Comparison of ENCODE assay signal across 8 cellular contexts in genomic region chr16:89873822-89874689, GRCh38. TPM values are rescaled to one million over a fixed set of nuclear protein-coding genes. Genes with fewer than 3 reads are reported as not detected.
A peak's percentile ranks its signal among the peaks of the same experiment; 100 is the strongest.
DNase-seq lines count a peak whose midpoint lies in the region; ATAC-seq and TF ChIP-seq lines count a peak whose summit lies in the region.

No MANE protein-coding gene starts in this region.

- H3K27me3 ChIP-seq in ACC112 (ENCODE audit: insufficient read depth, low read length) (no peaks in the 10 kb centered on the region), spleen (replicated peaks in 1 of 7) (no peaks in the 10 kb centered on the region)

- H3K4me3 ChIP-seq in ACC112 (ENCODE audit: low read depth, low read length) (peak overlapping the region; percentile 91), spleen (peak overlapping the region; percentile 67 to 96 (median 74))

- H2AFZ ChIP-seq in ACC112 (ENCODE audit: low read length, unreplicated experiment) = no peak overlapping the region

- WGBS in spleen, 5 donors = 1 to 3% (median 3%) methylated on average over 61 to 76 of the region's 76 CpGs

- DNase-seq in NCI-H345 treated with DMSO at 0.1 percent for 48 hours (lab: John Stamatoyannopoulos, UW; ENCODE audit: unreplicated experiment) = peak; percentile 63
- peak; percentile 97 for DNase-seq in activated CD4-positive, CD25-positive, alpha-beta regulatory T cell treated with anti-CD3 and anti-CD28 coated beads, Interleukin-2, amount 50 U/mL, for 72 hours
- DNase-seq in central memory CD8-positive, alpha-beta T cell (ENCODE audit: low spot score in 2 of 2) = peak; percentile 90 to 95
- DNase-seq in islet precursor cell = peak; percentile 97
- DNase-seq in spleen = peak; percentile 98

- H3K27me3 Mint-ChIP-seq in central memory CD8-positive, alpha-beta T cell = no peaks in the 10 kb centered on the region

- intact Hi-C loops in spleen (cut with DNase I; ENCODE audit: low total_unique reads) = no loop called here

- ATAC-seq in GM18909 (IDR thresholded peaks at IDR 0.05; ENCODE audit: poor library complexity, unreplicated experiment) = peak; percentile 74
- ATAC-seq in HG03196 (IDR thresholded peaks at IDR 0.05; ENCODE audit: unreplicated experiment) = peak; percentile 63
- peak; percentile 85 for ATAC-seq in central memory CD8-positive, alpha-beta T cell (replicated peaks; ENCODE audit: extremely low read depth, poor library complexity, severe bottlenecking)

- peak in 1 of 11 experiments; percentile 8 for TF ChIP-seq CTCF in spleen (IDR thresholded peaks at IDR 0.05 in 8 of 11, conservative IDR thresholded peaks at IDR 0.05 in 3 of 11)

- H3K4me1 Mint-ChIP-seq in central memory CD8-positive, alpha-beta T cell = peaks cover 11% of the 10 kb centered on the region

- H3K27ac Mint-ChIP-seq in central memory CD8-positive, alpha-beta T cell (ENCODE audit: low read depth) = peak overlapping the region; percentile 92

- peaks cover 22% of the 10 kb centered on the region for H3K36me3 ChIP-seq in ACC112 (ENCODE audit: insufficient read depth, low read length)
- H3K36me3 ChIP-seq in spleen = peaks cover 0 to 50% (median 21%) of the 10 kb centered on the region in 6 donors

- peaks cover 5% of the 10 kb centered on the region for H3K9me3 Mint-ChIP-seq in central memory CD8-positive, alpha-beta T cell

- H3K9me3 ChIP-seq in spleen = no peaks in the 10 kb centered on the region

- peaks cover 36% of the 10 kb centered on the region for H3K36me3 Mint-ChIP-seq in central memory CD8-positive, alpha-beta T cell (ENCODE audit: insufficient read depth)

- H3K4me3 Mint-ChIP-seq in central memory CD8-positive, alpha-beta T cell = peak overlapping the region; percentile 91

- peak overlapping the region; percentile 100 for H3K27ac ChIP-seq in ACC112 (ENCODE audit: low read depth, low read length)
- peak overlapping the region; percentile 93 to 100 (median 98) for H3K27ac ChIP-seq in spleen

- TF ChIP-seq POLR2A in spleen (IDR thresholded peaks at IDR 0.05) = no peak

- H3K4me1 ChIP-seq in ACC112 (ENCODE audit: control insufficient read depth, insufficient read depth, low read length, unreplicated experiment) = peaks cover 12% of the 10 kb centered on the region
- peaks cover 12 to 44% (median 24%) of the 10 kb centered on the region in 6 donors for H3K4me1 ChIP-seq in spleen

- H3K79me2 ChIP-seq in ACC112 (ENCODE audit: control insufficient read depth, insufficient read depth, low read length, unreplicated experiment) = peaks cover 47% of the 10 kb centered on the region

RNA-seq across cellular contexts. Expression of gene TCF25, which starts 0.7 kb away (rescaled TPM):
- 100 to 1,000 TPM; 145 to 305 (median 233) TPM for total RNA-seq in spleen
- 100 to 1,000 TPM; 113 to 412 (median 334) TPM for polyA plus RNA-seq in spleen

RNA-seq across cellular contexts. Expression of gene MC1R, which starts 44.6 kb away (rescaled TPM):
- total RNA-seq in spleen = 10 to 100 TPM in 1 of 7 donors, 1 to 10 TPM in 6; 3.0 to 12.5 (median 7.8) TPM
- 1 to 10 TPM; 2.4 to 3.2 (median 2.6) TPM for polyA plus RNA-seq in spleen

RNA-seq across cellular contexts. Expression of gene SPIRE2, which starts 45.8 kb away (rescaled TPM):
- 1 to 10 TPM; 1.2 to 3.2 (median 2.8) TPM for total RNA-seq in spleen
- 1 to 10 TPM in 1 of 3 donors, under 1 TPM in 2; 0.80 to 1.3 (median 0.98) TPM for polyA plus RNA-seq in spleen

RNA-seq across cellular contexts. Expression of gene TUBB3, which starts 49.1 kb away (rescaled TPM):
- total RNA-seq in spleen = 1 to 10 TPM in 3 of 7 donors, under 1 TPM in 2, not detected in 2; 0.43 to 2.4 (median 1.4) TPM
- polyA plus RNA-seq in spleen = 1 to 10 TPM in 1 of 3 donors, under 1 TPM in 2; 0.41 to 4.3 (median 0.80) TPM

RNA-seq across cellular contexts. Expression of gene FANCA, which starts 57.6 kb away (rescaled TPM):
- 10 to 100 TPM; 15.7 to 28.9 (median 18.0) TPM for total RNA-seq in spleen
- 10 to 100 TPM; 11.5 to 15.3 (median 14.5) TPM for polyA plus RNA-seq in spleen

Comparison
In these comparisons a context has a peak if more than half of its experiments do, and no peak if none do; other contexts are left out.
1. Peak in every context shown above with its lines: DNase-seq, ATAC-seq, H3K4me3 ChIP-seq and H3K27ac ChIP-seq.